27 cellular contexts compared by ENCODE assay signal in genomic region chr3:193815246-193816027, GRCh38.
"Had no signal": no experiment of that assay in that cellular context is flagged by ENCODE, and none has a peak within 500 bp of the region (broad histone marks: within the 10 kb centered on the region; RNA-seq: fewer than 3 reads in every experiment).

No MANE protein-coding gene starts in this region.

- H3K36me3 Mint-ChIP-seq: activated naive CD8-positive, alpha-beta T cell; natural killer cell treated with Interleukin-12 subunit alpha and Interleukin-12 subunit beta and Interleukin-15 and Interleukin-18, amount 100 ng/mL, for 72 hours had no signal

- H3K9me3 ChIP-seq: mucosa of descending colon, neutrophil, ovary, right lobe of liver, transverse colon had no signal

- ATAC-seq: activated CD4-positive, alpha-beta T cell treated with anti-CD3 and anti-CD28 coated beads for 36 hours; activated CD8-positive, alpha-beta T cell treated with anti-CD3 and anti-CD28 coated beads, Interleukin-2, amount 10 ng/mL, durations not matched to agents 7 days and 5 days; effector memory CD8-positive, alpha-beta T cell; left lobe of liver; mucosa of descending colon; right lobe of liver had no signal

- H3K27me3 Mint-ChIP-seq: activated CD4-positive, alpha-beta T cell treated with anti-CD3 and anti-CD28 coated beads for 36 hours; activated naive CD8-positive, alpha-beta T cell had no signal

- H3K36me3 ChIP-seq: cardiac muscle cell, neutrophil, ovary, right lobe of liver, transverse colon had no signal

- DNase-seq: activated CD4-positive, alpha-beta T cell treated with anti-CD3 and anti-CD28 coated beads for 36 hours; activated CD4-positive, CD25-positive, alpha-beta regulatory T cell; activated CD8-positive, alpha-beta T cell treated with anti-CD3 and anti-CD28 coated beads, Interleukin-2, amount 10 ng/mL, durations not matched to agents 7 days and 5 days; activated effector memory CD4-positive, alpha-beta T cell treated with Interleukin-2 at 50 U/mL for 16 hours; activated naive CD4-positive, alpha-beta T cell treated with Interleukin-2 at 50 U/mL for 16 hours; anterior cingulate cortex; cerebellar nuclear complex; dorsolateral prefrontal cortex; effector memory CD8-positive, alpha-beta T cell; head of caudate nucleus; hypothalamus; kidney glomerular epithelial cell; mucosa of descending colon; ovary; right lobe of liver; stimulated activated CD4-positive, alpha-beta T cell treated with anti-CD3 and anti-CD28 coated beads, Interleukin-2, amount 100 ng/mL, for 48 hours; stimulated activated naive CD4-positive, alpha-beta T cell treated with Interleukin-2 at 50 U/mL for 16 hours; T-helper 1 cell; transverse colon had no signal

- H3K27ac Mint-ChIP-seq: activated CD4-positive, alpha-beta T cell treated with anti-CD3 and anti-CD28 coated beads for 36 hours; activated CD8-positive, alpha-beta T cell treated with anti-CD3 and anti-CD28 coated beads, Interleukin-2, amount 10 ng/mL, durations not matched to agents 7 days and 5 days; activated naive CD8-positive, alpha-beta T cell; effector memory CD8-positive, alpha-beta T cell; natural killer cell treated with Interleukin-12 subunit alpha and Interleukin-12 subunit beta and Interleukin-15 and Interleukin-18, amount 100 ng/mL, for 72 hours; T-helper 2 cell treated with Interferon-gamma antibody and Interleukin-4, amounts not matched to agents 5 μg/mL and 100 μg/mL, for 36 hours had no signal

- H3K4me3 Mint-ChIP-seq: activated CD4-positive, alpha-beta T cell treated with anti-CD3 and anti-CD28 coated beads for 36 hours; activated CD8-positive, alpha-beta T cell treated with anti-CD3 and anti-CD28 coated beads, Interleukin-2, amount 10 ng/mL, durations not matched to agents 7 days and 5 days; activated naive CD8-positive, alpha-beta T cell; effector memory CD8-positive, alpha-beta T cell; natural killer cell treated with Interleukin-12 subunit alpha and Interleukin-12 subunit beta and Interleukin-15 and Interleukin-18, amount 100 ng/mL, for 72 hours; T-helper 2 cell treated with Interferon-gamma antibody and Interleukin-4, amounts not matched to agents 5 μg/mL and 100 μg/mL, for 36 hours had no signal

- H3K9me3 Mint-ChIP-seq: effector memory CD8-positive, alpha-beta T cell; natural killer cell treated with Interleukin-12 subunit alpha and Interleukin-12 subunit beta and Interleukin-15 and Interleukin-18, amount 100 ng/mL, for 72 hours; T-helper 2 cell treated with Interferon-gamma antibody and Interleukin-4, amounts not matched to agents 5 μg/mL and 100 μg/mL, for 36 hours had no signal

- H3K27ac ChIP-seq: cardiac muscle cell, coronary artery, dorsolateral prefrontal cortex, neutrophil, ovary, right lobe of liver had no signal

- H3K4me3 ChIP-seq: cardiac muscle cell, coronary artery, dorsolateral prefrontal cortex, lung, mucosa of descending colon, ovary, right lobe of liver, transverse colon had no signal

- H3K4me1 Mint-ChIP-seq: activated CD4-positive, alpha-beta T cell treated with anti-CD3 and anti-CD28 coated beads for 36 hours had no signal

- H3K27me3 ChIP-seq: cardiac muscle cell, dorsolateral prefrontal cortex, neutrophil, ovary, right lobe of liver, transverse colon had no signal
